In the genomic region with DNA sequence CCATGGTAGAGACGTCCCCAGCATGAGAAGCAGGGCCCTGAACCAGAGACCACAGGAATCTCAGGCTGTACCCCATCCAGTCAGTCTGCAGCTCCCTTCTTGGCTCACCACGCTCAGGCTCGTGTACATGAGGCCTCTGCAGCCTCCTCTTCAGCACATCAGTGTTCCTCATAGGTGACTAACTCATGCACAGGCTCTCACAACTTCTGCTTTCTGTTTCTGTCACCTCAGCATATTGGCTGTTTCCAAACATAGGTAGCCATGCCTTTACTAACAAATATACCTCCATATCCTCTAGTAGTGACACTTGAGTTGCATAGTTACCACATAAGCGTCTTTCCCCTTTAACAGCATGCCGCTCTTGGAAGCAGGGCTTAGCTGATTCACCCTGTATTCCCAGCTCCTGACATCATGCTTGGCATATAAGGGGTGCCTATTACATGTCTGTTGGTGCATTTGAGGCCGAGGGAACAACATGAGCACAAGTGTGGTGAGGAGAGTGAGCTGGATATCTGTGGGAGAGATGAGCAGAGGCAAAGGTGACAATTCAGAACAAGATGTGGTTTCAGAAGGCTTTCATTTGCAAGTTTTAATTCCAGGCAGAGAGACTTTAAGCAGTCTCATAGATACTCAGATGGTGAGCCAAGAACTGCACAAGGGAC, we compare ENCODE assay signal across 25 cellular contexts. TPM values are rescaled to one million over a fixed set of nuclear protein-coding genes. Genes with fewer than 3 reads are reported as not detected.
DNase-seq lines count a peak whose midpoint lies in the region; ATAC-seq and TF ChIP-seq lines count a peak whose summit lies in the region.
"Had no signal": no experiment of that assay in that cellular context is flagged by ENCODE, and none has a peak within 500 bp of the region (broad histone marks: within the 10 kb centered on the region; RNA-seq: fewer than 3 reads in every experiment).

No MANE protein-coding gene starts in this region.

- H3K27me3 ChIP-seq in liver (ENCODE audit: control insufficient read depth in 4 of 4, insufficient read depth in 4 of 4, low read length in 3 of 4): no peaks in the 10 kb centered on the region
- H3K27me3 ChIP-seq: SJSA1 had no signal

- no peak for TF ChIP-seq RAD21 in liver (IDR thresholded peaks at IDR 0.05)

- 97% methylated on average over 6 of the region's 6 CpGs for WGBS in liver

- peak overlapping the region in 2 of 3 donors; percentile 3 to 23 for H3K4me3 ChIP-seq in liver (ENCODE audit: low read depth in 1 of 3, low read length in 3 of 3)
- H3K4me3 ChIP-seq: HAP-1, PC-9, SJSA1 had no signal

- H3K27ac ChIP-seq in liver (ENCODE audit: low read depth in 1 of 2, low read length in 2 of 2): no peak overlapping the region
- H3K27ac ChIP-seq: KMS-11, PC-9, SJSA1 had no signal

- DNase-seq in Ammon's horn (ENCODE audit: low spot score) (peak; percentile 38), Calu3 (no peak), UCSD-AML1 (lab: John Stamatoyannopoulos, UW; ENCODE audit: unreplicated experiment) (no peak), NCI-H1694 treated with DMSO at 0.1 percent for 48 hours (lab: John Stamatoyannopoulos, UW) (no peak)
- DNase-seq in T-helper 2 cell treated with Interferon-gamma antibody and Interleukin-4, amounts not matched to agents 5 μg/mL and 100 μg/mL, for 36 hours (ENCODE audit: low spot score): no peak
- DNase-seq: DMS53; GOT3; MM.1S; NCI-H1092 treated with DMSO at 0.1 percent for 48 hours; NCI-H1436 treated with DMSO at 0.1 percent for 48 hours; NCI-H1930; NCI-H2107; NCI-H524; NCI-H774; NK-92 treated with Interleukin-12 subunit alpha and Interleukin-12 subunit beta, amount 100 ng/mL, for 24 hours; PC-9; Right ventricle myocardium superior had no signal

- CTCF ChIA-PET in Calu3 (lab: Charles Lee): no interaction called here

- H3K9me3 ChIP-seq in liver (ENCODE audit: control insufficient read depth in 4 of 4, low read length in 3 of 4): peaks cover 33 to 59% (median 44%) of the 10 kb centered on the region in 4 donors

- H3K27ac Mint-ChIP-seq in Calu3 (ENCODE audit: unreplicated experiment): peak overlapping the region; percentile 12
- peak overlapping the region; percentile 7 for H3K27ac Mint-ChIP-seq in activated T-helper 17 cell treated with anti-CD3 and anti-CD28 coated beads, Interleukin-2, amount 50 U/mL, for 72 hours
- no peak overlapping the region for H3K27ac Mint-ChIP-seq in T-helper 2 cell treated with Interferon-gamma antibody and Interleukin-4, amounts not matched to agents 5 μg/mL and 100 μg/mL, for 36 hours
- H3K27ac Mint-ChIP-seq: B cell had no signal

- intact Hi-C loops in Calu3 (cut with micrococcal nuclease; ENCODE audit: unreplicated experiment): no loop called here

- ATAC-seq in activated T-helper 17 cell treated with anti-CD3 and anti-CD28 coated beads, Interleukin-2, amount 50 U/mL, for 72 hours (replicated peaks): no peak
- ATAC-seq in GM21825 (IDR thresholded peaks at IDR 0.05; ENCODE audit: unreplicated experiment): no peak

- no peak overlapping the region for H3K4me3 Mint-ChIP-seq in Calu3 (ENCODE audit: low read depth, unreplicated experiment)
- H3K4me3 Mint-ChIP-seq in activated T-helper 17 cell treated with anti-CD3 and anti-CD28 coated beads, Interleukin-2, amount 50 U/mL, for 72 hours: no peak overlapping the region
- no peak overlapping the region for H3K4me3 Mint-ChIP-seq in T-helper 2 cell treated with Interferon-gamma antibody and Interleukin-4, amounts not matched to agents 5 μg/mL and 100 μg/mL, for 36 hours
- H3K4me3 Mint-ChIP-seq: B cell, CD14-positive monocyte had no signal

- peaks cover 75% of the 10 kb centered on the region for H3K36me3 Mint-ChIP-seq in Calu3 (ENCODE audit: insufficient read depth, unreplicated experiment)
- peaks cover 100% of the 10 kb centered on the region for H3K36me3 Mint-ChIP-seq in activated T-helper 17 cell treated with anti-CD3 and anti-CD28 coated beads, Interleukin-2, amount 50 U/mL, for 72 hours (ENCODE audit: low read depth)
- H3K36me3 Mint-ChIP-seq in T-helper 2 cell treated with Interferon-gamma antibody and Interleukin-4, amounts not matched to agents 5 μg/mL and 100 μg/mL, for 36 hours (ENCODE audit: low read depth): peaks cover 85% of the 10 kb centered on the region

- peaks cover 22% of the 10 kb centered on the region for H3K9me3 Mint-ChIP-seq in Calu3 (ENCODE audit: low read depth, unreplicated experiment)
- peaks cover 15% of the 10 kb centered on the region for H3K9me3 Mint-ChIP-seq in activated T-helper 17 cell treated with anti-CD3 and anti-CD28 coated beads, Interleukin-2, amount 50 U/mL, for 72 hours
- H3K9me3 Mint-ChIP-seq in T-helper 2 cell treated with Interferon-gamma antibody and Interleukin-4, amounts not matched to agents 5 μg/mL and 100 μg/mL, for 36 hours: peaks cover 56% of the 10 kb centered on the region

- peaks cover 0 to 6% (median 3%) of the 10 kb centered on the region in 4 donors for H3K4me1 ChIP-seq in liver (ENCODE audit: control insufficient read depth in 4 of 4, insufficient read depth in 4 of 4, low read length in 3 of 4)
- H3K4me1 ChIP-seq: HAP-1, SJSA1 had no signal

- BruUV-seq in Calu3 (replicated peaks; lab: Mats Ljungman, UMichigan): no TSS peak

- H3K9ac ChIP-seq in liver (ENCODE audit: low read depth in 1 of 2, low read length in 2 of 2): no peak overlapping the region
- H3K9ac ChIP-seq: KMS-11 had no signal

- no peaks in the 10 kb centered on the region for H3K27me3 Mint-ChIP-seq in Calu3 (ENCODE audit: unreplicated experiment)
- H3K27me3 Mint-ChIP-seq in activated T-helper 17 cell treated with anti-CD3 and anti-CD28 coated beads, Interleukin-2, amount 50 U/mL, for 72 hours: no peaks in the 10 kb centered on the region
- no peaks in the 10 kb centered on the region for H3K27me3 Mint-ChIP-seq in T-helper 2 cell treated with Interferon-gamma antibody and Interleukin-4, amounts not matched to agents 5 μg/mL and 100 μg/mL, for 36 hours (ENCODE audit: low read depth)
- H3K27me3 Mint-ChIP-seq: B cell had no signal

- TF ChIP-seq CTCF in Calu3 (IDR thresholded peaks at IDR 0.05; ENCODE audit: unreplicated experiment): no peak
- TF ChIP-seq CTCF in liver (IDR thresholded peaks at IDR 0.05; ENCODE audit: low read depth, low read length, missing input control): no peak

- H3K36me3 ChIP-seq in liver (ENCODE audit: control insufficient read depth in 4 of 4, insufficient read depth in 3 of 4, low read depth in 1 of 4, low read length in 3 of 4): peaks cover 50 to 84% (median 81%) of the 10 kb centered on the region in 4 donors

- H3K4me1 Mint-ChIP-seq in Calu3 (ENCODE audit: low read depth, unreplicated experiment): no peaks in the 10 kb centered on the region
- no peaks in the 10 kb centered on the region for H3K4me1 Mint-ChIP-seq in activated T-helper 17 cell treated with anti-CD3 and anti-CD28 coated beads, Interleukin-2, amount 50 U/mL, for 72 hours
- no peaks in the 10 kb centered on the region for H3K4me1 Mint-ChIP-seq in T-helper 2 cell treated with Interferon-gamma antibody and Interleukin-4, amounts not matched to agents 5 μg/mL and 100 μg/mL, for 36 hours (ENCODE audit: low read depth)
- H3K4me1 Mint-ChIP-seq: CD14-positive monocyte had no signal

TF ChIP-seq in liver, 16 proteins besides CTCF, POLR2A, EP300 and RAD21 (continues in another document):
- TF ChIP-seq FOXA2 (IDR thresholded peaks at IDR 0.05): no peak
- TF ChIP-seq ZBTB33 (IDR thresholded peaks at IDR 0.05): no peak
- no peak for TF ChIP-seq SP1 (IDR thresholded peaks at IDR 0.05)
- TF ChIP-seq, protein P1, sequence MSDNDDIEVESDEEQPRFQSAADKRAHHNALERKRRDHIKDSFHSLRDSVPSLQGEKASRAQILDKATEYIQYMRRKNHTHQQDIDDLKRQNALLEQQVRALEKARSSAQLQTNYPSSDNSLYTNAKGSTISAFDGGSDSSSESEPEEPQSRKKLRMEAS (IDR thresholded peaks at IDR 0.05): no peak

RNA-seq across cellular contexts. Expression of gene ZNF473, which starts 16.7 kb away (rescaled TPM):
- total RNA-seq in Calu3 (2022) (27.2 and 28.8 TPM in 2 replicates), liver (1 to 10 TPM; 3.6 to 4.0 TPM)
- total RNA-seq in activated T-helper 17 cell treated with anti-CD3 and anti-CD28 coated beads, Interleukin-2, amount 50 U/mL, for 72 hours: 10 to 100 TPM; 11.1 to 12.4 TPM
- polyA plus RNA-seq in liver: 1 to 10 TPM in 1 of 2 donors, under 1 TPM in 1; 0.92 to 1.9 TPM

RNA-seq across cellular contexts. Expression of gene VRK3, which starts 17.3 kb away (rescaled TPM):
- total RNA-seq in Calu3 (2022): 68.4 and 74.5 TPM in 2 replicates
- 10 to 100 TPM; 53.7 to 79.8 TPM for total RNA-seq in activated T-helper 17 cell treated with anti-CD3 and anti-CD28 coated beads, Interleukin-2, amount 50 U/mL, for 72 hours
- total RNA-seq in liver: 10 to 100 TPM; 16.2 to 23.0 TPM
- 10 to 100 TPM; 17.7 to 23.6 TPM for polyA plus RNA-seq in liver
